Comparison of ENCODE assay signal across 8 cellular contexts in the genomic region with DNA sequence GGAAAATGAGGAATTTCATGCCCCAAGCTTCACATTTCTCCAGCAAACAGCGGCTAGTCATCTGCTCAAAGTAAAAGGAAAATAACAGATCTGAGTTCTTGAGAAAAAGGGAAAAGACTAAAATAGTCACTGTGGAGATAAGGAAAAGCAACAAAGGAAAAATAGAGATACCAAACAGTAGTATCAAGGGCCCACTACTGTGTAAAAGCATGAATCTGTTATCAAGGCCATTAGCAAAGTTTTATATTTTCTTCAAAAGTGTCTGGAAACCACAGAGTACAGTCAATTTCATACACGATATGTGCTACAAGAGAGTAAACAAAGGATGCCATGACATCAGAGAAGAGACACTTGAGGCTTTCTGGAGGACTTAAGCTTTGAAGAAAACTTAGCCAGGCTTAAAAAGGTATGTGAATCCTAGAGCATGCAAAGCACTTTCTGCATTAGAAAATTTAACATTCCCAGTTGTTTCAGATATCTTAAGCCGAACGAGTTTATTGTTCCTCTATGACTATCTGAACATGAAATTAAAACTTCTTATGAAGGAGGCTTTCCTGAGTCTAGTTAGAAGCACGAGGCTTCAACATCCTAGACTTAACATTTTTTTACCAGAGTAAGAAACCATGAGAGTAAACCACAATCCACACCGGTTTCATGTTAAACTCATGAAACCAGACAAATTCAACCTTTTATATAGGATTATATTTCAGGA. TPM values are rescaled to one million over a fixed set of nuclear protein-coding genes. Genes with fewer than 3 reads are reported as not detected.
A peak's percentile ranks its signal among the peaks of the same experiment; 100 is the strongest.
DNase-seq lines count a peak whose midpoint lies in the region; ATAC-seq and TF ChIP-seq lines count a peak whose summit lies in the region.

No MANE protein-coding gene starts in this region.

- DNase-seq in GM12864 (ENCODE audit: low read depth) (no peak), coronary artery (ENCODE audit: low spot score) (no peak), NCI-H774 (lab: John Stamatoyannopoulos, UW) (no peak), NCI-H187 (lab: John Stamatoyannopoulos, UW) (no peak)

- peak overlapping the region; percentile 64; the same call in 1 of the 2 replicates for H3K9ac ChIP-seq in HUES64 (ENCODE audit: low read depth, low read length)

- no peak for TF ChIP-seq CTCF in GM12864 (IDR thresholded peaks at IDR 0.05; ENCODE audit: low read depth, low read length, missing control alignments)
- no peak for TF ChIP-seq CTCF in coronary artery (IDR thresholded peaks at IDR 0.05)
- no peak for TF ChIP-seq CTCF in neutrophil (IDR thresholded peaks at IDR 0.05)

- WGBS in HUES64: 45% methylated on average over 5 of the region's 6 CpGs

- no peaks in the 10 kb centered on the region for H3K9me3 ChIP-seq in HUES64 (ENCODE audit: insufficient read depth, low read depth, low read length)
- no peaks in the 10 kb centered on the region for H3K9me3 ChIP-seq in neutrophil

- H3K4me1 ChIP-seq in HUES64 (ENCODE audit: insufficient read depth, low read length): 0 out of 2 replicates have a peak, but pooled peaks cover 9% of the 10 kb centered on the region
- H3K4me1 ChIP-seq in neutrophil (ENCODE audit: control insufficient read depth in 1 of 2, insufficient read depth in 1 of 2, low read depth in 1 of 2, low read length in 1 of 2): peaks cover 26 to 33% of the 10 kb centered on the region in 2 experiments

- no peak overlapping the region for H3K27ac ChIP-seq in HUES64 (ENCODE audit: low read depth, low read length)
- peak overlapping the region; percentile 86 to 92 for H3K27ac ChIP-seq in coronary artery
- peak overlapping the region; percentile 71 for H3K27ac ChIP-seq in neutrophil

- H3K27me3 ChIP-seq in HUES64 (ENCODE audit: insufficient read depth, low read length) (no peaks in the 10 kb centered on the region), neutrophil (no peaks in the 10 kb centered on the region)

- no peaks in the 10 kb centered on the region; the same call in 1 of the 2 replicates for H3K36me3 ChIP-seq in HUES64 (ENCODE audit: insufficient read depth, low read length)
- peaks cover 4% of the 10 kb centered on the region for H3K36me3 ChIP-seq in neutrophil

- ATAC-seq in GM21529 (IDR thresholded peaks at IDR 0.05; ENCODE audit: unreplicated experiment): peak; percentile 11
- ATAC-seq in HG02571 (IDR thresholded peaks at IDR 0.05; ENCODE audit: unreplicated experiment): no peak

- H3K4me3 ChIP-seq in GM12864 (ENCODE audit: low read depth, low read length) (peak overlapping the region; percentile 94), HUES64 (ENCODE audit: low read length) (peak overlapping the region; percentile 81), coronary artery (peak overlapping the region; percentile 89), neutrophil (ENCODE audit: low read depth in 1 of 2, low read length in 1 of 2) (peak overlapping the region; percentile 78 to 99)

RNA-seq across cellular contexts. Expression of a gene that starts 1.2 kb away (rescaled TPM):
- polyA plus RNA-seq in HUES64 (2013, experiment 1 of 2): 6.2 TPM
- polyA plus RNA-seq in HUES64 (2013, experiment 2 of 2): 7.8 TPM

RNA-seq across cellular contexts. Expression of a gene that starts 43.6 kb away (rescaled TPM):
- polyA plus RNA-seq in HUES64 (2013, experiment 1 of 2): 17.8 TPM
- polyA plus RNA-seq in HUES64 (2013, experiment 2 of 2): 18.6 TPM
